9 cellular contexts compared by ENCODE assay signal in genomic region chr5:112146323-112146848, GRCh38.
DNase-seq lines count a peak whose midpoint lies in the region; ATAC-seq and TF ChIP-seq lines count a peak whose summit lies in the region.
"Had no signal": no experiment of that assay in that cellular context is flagged by ENCODE, and none has a peak within 500 bp of the region (broad histone marks: within the 10 kb centered on the region; RNA-seq: fewer than 3 reads in every experiment).

No MANE protein-coding gene starts in this region.

- H3K27me3 ChIP-seq in naive thymus-derived CD4-positive, alpha-beta T cell (ENCODE audit: control insufficient read depth in 2 of 2, insufficient read depth in 2 of 2, low read length in 2 of 2): peaks cover 0 to 4% of the 10 kb centered on the region in 2 donors

- POLR2A ChIA-PET in naive thymus-derived CD4-positive, alpha-beta T cell (lab: Charles Lee): no interaction called here

- no peaks in the 10 kb centered on the region for H3K9me3 Mint-ChIP-seq in glutamatergic neuron (ENCODE audit: unreplicated experiment)
- H3K9me3 Mint-ChIP-seq in endothelial cell (ENCODE audit: unreplicated experiment): no peaks in the 10 kb centered on the region
- no peaks in the 10 kb centered on the region for H3K9me3 Mint-ChIP-seq in naive thymus-derived CD4-positive, alpha-beta T cell

- H3K27ac Mint-ChIP-seq in glutamatergic neuron (ENCODE audit: unreplicated experiment) (no peak overlapping the region), endothelial cell (ENCODE audit: unreplicated experiment) (no peak overlapping the region)
- no peak overlapping the region for H3K27ac Mint-ChIP-seq in naive thymus-derived CD4-positive, alpha-beta T cell
- H3K27ac Mint-ChIP-seq: activated B cell treated with CpG ODN at 0.5 μM for 24 hours had no signal

- H3K27me3 Mint-ChIP-seq in glutamatergic neuron (ENCODE audit: unreplicated experiment) (no peaks in the 10 kb centered on the region), endothelial cell (ENCODE audit: unreplicated experiment) (peaks cover 2% of the 10 kb centered on the region)
- peaks cover 10 to 19% (median 11%) of the 10 kb centered on the region in 5 donors for H3K27me3 Mint-ChIP-seq in naive thymus-derived CD4-positive, alpha-beta T cell

- no peak overlapping the region for H3K4me3 ChIP-seq in naive thymus-derived CD4-positive, alpha-beta T cell (ENCODE audit: low read length)

- no peak overlapping the region for H3K27ac ChIP-seq in naive thymus-derived CD4-positive, alpha-beta T cell (ENCODE audit: low read depth, low read length)

- CTCF ChIA-PET in naive thymus-derived CD4-positive, alpha-beta T cell (lab: Charles Lee): interaction anchor here (0.6 to 1.9 kb wide), 5 partner anchors 11 to 599 kb away, joined by 3 to 13 read pairs (median 8); no protein-coding TSS in a partner anchor

- intact Hi-C loops in naive thymus-derived CD4-positive, alpha-beta T cell (cut with micrococcal nuclease): loop anchor here (2.0 to 10.0 kb wide), 3 partner anchors 389 to 1702 kb away; partner anchors contain the start of gene NREP (in 1 of the 2)

- no peaks in the 10 kb centered on the region for H3K36me3 ChIP-seq in naive thymus-derived CD4-positive, alpha-beta T cell (ENCODE audit: control insufficient read depth in 2 of 3, insufficient read depth in 3 of 3, low read length in 3 of 3)

- H3K36me3 Mint-ChIP-seq in glutamatergic neuron (ENCODE audit: unreplicated experiment) (no peaks in the 10 kb centered on the region), endothelial cell (ENCODE audit: low read depth, unreplicated experiment) (no peaks in the 10 kb centered on the region)
- no peaks in the 10 kb centered on the region for H3K36me3 Mint-ChIP-seq in naive thymus-derived CD4-positive, alpha-beta T cell

- no peak for TF ChIP-seq CTCF in glutamatergic neuron (IDR thresholded peaks at IDR 0.05; ENCODE audit: partially characterized antibody, unreplicated experiment)
- TF ChIP-seq CTCF in endothelial cell (IDR thresholded peaks at IDR 0.05; ENCODE audit: unreplicated experiment): no peak

- ATAC-seq in GM21528 (IDR thresholded peaks at IDR 0.05; ENCODE audit: low FRiP score, unreplicated experiment) (peak; percentile 79), HG03571 (IDR thresholded peaks at IDR 0.05; ENCODE audit: unreplicated experiment) (peak; percentile 78)
- ATAC-seq in naive thymus-derived CD4-positive, alpha-beta T cell: no peak

- peak; percentile 67 for DNase-seq in G401 (ENCODE audit: low spot score)
- DNase-seq in glutamatergic neuron: no peak
- no peak for DNase-seq in endothelial cell (ENCODE audit: low spot score)
- DNase-seq in naive thymus-derived CD4-positive, alpha-beta T cell: no peak
- no peak for DNase-seq in NCI-H1092 treated with DMSO at 0.1 percent for 48 hours (lab: John Stamatoyannopoulos, UW)
- DNase-seq in COLO829 (ENCODE audit: low spot score): no peak
- DNase-seq: activated B cell treated with CpG ODN at 0.5 μM for 24 hours had no signal

- no peaks in the 10 kb centered on the region for H3K4me1 ChIP-seq in naive thymus-derived CD4-positive, alpha-beta T cell (ENCODE audit: control insufficient read depth in 2 of 2, insufficient read depth in 2 of 2, low read length in 2 of 2)

- in situ Hi-C loops in G401 (cut with HindIII; ENCODE audit: low sequenced_read_pairs): no loop called here

- H3K4me1 Mint-ChIP-seq in glutamatergic neuron (ENCODE audit: low read depth, unreplicated experiment): peaks cover 17% of the 10 kb centered on the region
- H3K4me1 Mint-ChIP-seq in endothelial cell (ENCODE audit: unreplicated experiment): peaks cover 11% of the 10 kb centered on the region
- H3K4me1 Mint-ChIP-seq in naive thymus-derived CD4-positive, alpha-beta T cell: no peaks in the 10 kb centered on the region
- H3K4me1 Mint-ChIP-seq: activated B cell treated with CpG ODN at 0.5 μM for 24 hours had no signal

- H3K4me3 Mint-ChIP-seq in glutamatergic neuron (ENCODE audit: unreplicated experiment): peak overlapping the region; percentile 26
- H3K4me3 Mint-ChIP-seq in endothelial cell (ENCODE audit: unreplicated experiment): no peak overlapping the region
- H3K4me3 Mint-ChIP-seq in naive thymus-derived CD4-positive, alpha-beta T cell: no peak overlapping the region
- H3K4me3 Mint-ChIP-seq: activated B cell treated with CpG ODN at 0.5 μM for 24 hours had no signal

- no peaks in the 10 kb centered on the region for H3K9me3 ChIP-seq in naive thymus-derived CD4-positive, alpha-beta T cell (ENCODE audit: control insufficient read depth in 2 of 3, low read length in 3 of 3)
